ENCODE assay signal across 5 cellular contexts in the genomic region with DNA sequence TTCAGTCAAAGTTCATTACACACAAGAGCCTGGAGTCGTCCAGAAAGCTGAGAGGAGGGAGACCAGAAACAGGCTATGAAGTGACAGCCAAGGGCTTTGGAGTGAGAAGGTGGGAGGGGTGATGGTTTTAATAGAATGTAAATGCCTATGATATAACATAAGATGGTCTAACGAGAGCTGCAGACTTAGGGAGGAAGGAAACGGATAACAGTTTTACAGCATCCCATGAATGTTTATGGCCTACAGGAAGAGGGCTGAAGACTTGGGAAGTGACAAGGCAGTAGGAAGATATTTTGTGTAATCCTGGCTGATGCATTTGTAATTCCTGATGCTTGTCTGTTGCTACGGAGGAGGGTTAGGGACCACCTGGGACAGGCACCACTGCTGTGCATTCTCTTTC.
"Had no signal": no experiment of that assay in that cellular context is flagged by ENCODE, and none has a peak within 500 bp of the region (broad histone marks: within the 10 kb centered on the region; RNA-seq: fewer than 3 reads in every experiment).

No MANE protein-coding gene starts in this region.

- H2AFZ ChIP-seq: GM23338 had no signal

- H3K4me3 ChIP-seq: GM23338 had no signal

- H3K4me2 ChIP-seq: GM23338, KMS-11 had no signal

- DNase-seq: H9, HCEC 1CT, KBM-7 had no signal

- ATAC-seq: GM23338 had no signal

- H3K27ac ChIP-seq: KMS-11 had no signal

- H3K9ac ChIP-seq: KMS-11 had no signal
